Comparison of ENCODE assay signal across 1 cellular context in genomic region chr4:101089168-101089567, GRCh38.
TF ChIP-seq lines count a peak whose summit lies in the region.

No MANE protein-coding gene starts in this region.

TF ChIP-seq in WTC11, 78 proteins besides CTCF, POLR2A, EP300 and RAD21 (continued from another document):
- no peak for TF ChIP-seq USF1 (CRISPR knock-in tag; IDR thresholded peaks at IDR 0.05)
- no peak for TF ChIP-seq STAT6 (CRISPR knock-in tag; conservative IDR thresholded peaks at IDR 0.05; ENCODE audit: low read depth)
- no peak for TF ChIP-seq MLX (CRISPR knock-in tag; IDR thresholded peaks at IDR 0.05)
- TF ChIP-seq E2F1 (CRISPR knock-in tag; IDR thresholded peaks at IDR 0.05): no peak
- TF ChIP-seq FOXJ3 (CRISPR knock-in tag; IDR thresholded peaks at IDR 0.05; ENCODE audit: borderline replicate concordance): no peak
- no peak for TF ChIP-seq TEAD1 (CRISPR knock-in tag; IDR thresholded peaks at IDR 0.05)
- TF ChIP-seq PRRX2 (CRISPR knock-in tag; IDR thresholded peaks at IDR 0.05): no peak
- no peak for TF ChIP-seq E2F5 (CRISPR knock-in tag; IDR thresholded peaks at IDR 0.05)
- TF ChIP-seq JUN (CRISPR knock-in tag; IDR thresholded peaks at IDR 0.05): no peak
TF ChIP-seq in WTC11: peak in this region for 0.
